Comparison of ENCODE assay signal across 3 cellular contexts in the genomic region with DNA sequence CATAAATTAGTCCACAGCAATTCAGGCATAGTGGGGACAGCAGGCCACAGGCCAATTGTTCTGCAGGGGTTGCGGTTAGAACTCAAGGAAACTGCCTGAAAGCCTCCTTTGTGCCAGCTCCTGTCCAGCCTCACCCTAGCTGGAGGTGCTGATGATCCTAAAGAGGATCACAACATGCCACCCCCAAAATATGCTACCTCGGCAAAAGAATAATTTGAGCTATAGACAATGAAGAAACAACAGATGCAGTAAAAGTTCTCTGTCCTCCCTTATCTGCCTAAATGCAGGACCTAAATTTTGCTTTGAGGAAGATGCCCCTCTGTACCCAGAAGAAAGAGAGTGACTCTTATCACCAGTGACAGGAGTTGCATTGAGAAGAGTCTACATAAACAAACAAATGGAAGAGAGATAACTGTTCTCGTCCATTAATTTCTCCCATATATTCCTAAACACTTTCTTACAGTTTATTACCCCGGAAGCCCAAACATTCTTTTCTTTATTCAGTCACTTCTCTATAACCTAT.
TF ChIP-seq lines count a peak whose summit lies in the region.

No MANE protein-coding gene starts in this region.

TF ChIP-seq in A549, 52 proteins besides CTCF, POLR2A, EP300 and RAD21:
- TF ChIP-seq NFE2L2 (conservative IDR thresholded peaks at IDR 0.05; ENCODE audit: low read length) = no peak
- peak; percentile 85 for TF ChIP-seq MAFK (IDR thresholded peaks at IDR 0.05; ENCODE audit: partially characterized antibody)

TF ChIP-seq in K562, 482 proteins besides CTCF, POLR2A, EP300 and RAD21 (continues in another document):
- TF ChIP-seq POLR2AphosphoS5 (IDR thresholded peaks at IDR 0.05; ENCODE audit: control insufficient read depth, insufficient read depth, low read depth, low read length) = 0 out of 2 replicates have a peak, but pooled peaks have one; percentile 18
- TF ChIP-seq RBM17 (IDR thresholded peaks at IDR 0.05; ENCODE audit: borderline replicate concordance, low read depth, low read length) = no peak
- no peak for TF ChIP-seq CHD2 (IDR thresholded peaks at IDR 0.05; ENCODE audit: low read depth, low read length)
- no peak for TF ChIP-seq RFX7 (CRISPR knock-in tag; IDR thresholded peaks at IDR 0.05)
- peak; percentile 91 for TF ChIP-seq SOX6 (IDR thresholded peaks at IDR 0.05)
- no peak for TF ChIP-seq ZNF408 (CRISPR knock-in tag; IDR thresholded peaks at IDR 0.05; ENCODE audit: low read depth)
- peak; percentile 73 for TF ChIP-seq SMARCA4 (IDR thresholded peaks at IDR 0.05)
- TF ChIP-seq FOXM1 (IDR thresholded peaks at IDR 0.05; ENCODE audit: low read depth) = peak; percentile 35; the same call in 1 of the 2 replicates
- TF ChIP-seq FOXM1 (CRISPR knock-in tag; IDR thresholded peaks at IDR 0.05; ENCODE audit: low read depth) = no peak
- no peak for TF ChIP-seq ATF4 (CRISPR knock-in tag; IDR thresholded peaks at IDR 0.05)
- no peak for TF ChIP-seq PYGO2 (tag; IDR thresholded peaks at IDR 0.05)
- TF ChIP-seq HIVEP1 (CRISPR knock-in tag; IDR thresholded peaks at IDR 0.05) = no peak
- peak in 1 of 2 experiments; percentile 27; a peak in 1 of 4 replicates for TF ChIP-seq RCOR1 (IDR thresholded peaks at IDR 0.05; ENCODE audit: borderline replicate concordance in 1 of 2, low read depth in 2 of 2, low read length in 2 of 2)
- peak; percentile 85 for TF ChIP-seq MTA2 (IDR thresholded peaks at IDR 0.05; ENCODE audit: low read depth)
- no peak for TF ChIP-seq POLR2H (tag; IDR thresholded peaks at IDR 0.05; ENCODE audit: low read depth)
- TF ChIP-seq MCM7 (IDR thresholded peaks at IDR 0.05) = no peak
- no peak for TF ChIP-seq ZNF41 (CRISPR knock-in tag; conservative IDR thresholded peaks at IDR 0.05)
- TF ChIP-seq, protein P1, sequence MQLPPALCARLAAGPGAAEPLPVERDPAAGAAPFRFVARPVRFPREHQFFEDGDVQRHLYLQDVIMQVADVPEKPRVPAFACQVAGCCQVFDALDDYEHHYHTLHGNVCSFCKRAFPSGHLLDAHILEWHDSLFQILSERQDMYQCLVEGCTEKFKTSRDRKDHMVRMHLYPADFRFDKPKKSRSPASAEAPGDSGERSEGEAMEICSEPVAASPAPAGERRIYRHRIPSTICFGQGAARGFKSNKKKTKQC (CRISPR knock-in tag; IDR thresholded peaks at IDR 0.05) = no peak
- TF ChIP-seq MAFG (tag; conservative IDR thresholded peaks at IDR 0.05) = peak; percentile 48; the same call in 1 of the 2 replicates
- no peak for TF ChIP-seq ZNF212 (CRISPR knock-in tag; IDR thresholded peaks at IDR 0.05)
- TF ChIP-seq CTBP1 (IDR thresholded peaks at IDR 0.05; ENCODE audit: borderline replicate concordance) = peak; percentile 47; the same call in 1 of the 2 replicates
- TF ChIP-seq ZBTB49 (CRISPR knock-in tag; IDR thresholded peaks at IDR 0.05; ENCODE audit: borderline replicate concordance) = no peak
- TF ChIP-seq GABPB2 (CRISPR knock-in tag; conservative IDR thresholded peaks at IDR 0.05) = no peak
- no peak for TF ChIP-seq KAT8 (IDR thresholded peaks at IDR 0.05; ENCODE audit: low read depth)
- peak; percentile 62 for TF ChIP-seq ZNF316 (IDR thresholded peaks at IDR 0.05)
- TF ChIP-seq, protein P2, sequence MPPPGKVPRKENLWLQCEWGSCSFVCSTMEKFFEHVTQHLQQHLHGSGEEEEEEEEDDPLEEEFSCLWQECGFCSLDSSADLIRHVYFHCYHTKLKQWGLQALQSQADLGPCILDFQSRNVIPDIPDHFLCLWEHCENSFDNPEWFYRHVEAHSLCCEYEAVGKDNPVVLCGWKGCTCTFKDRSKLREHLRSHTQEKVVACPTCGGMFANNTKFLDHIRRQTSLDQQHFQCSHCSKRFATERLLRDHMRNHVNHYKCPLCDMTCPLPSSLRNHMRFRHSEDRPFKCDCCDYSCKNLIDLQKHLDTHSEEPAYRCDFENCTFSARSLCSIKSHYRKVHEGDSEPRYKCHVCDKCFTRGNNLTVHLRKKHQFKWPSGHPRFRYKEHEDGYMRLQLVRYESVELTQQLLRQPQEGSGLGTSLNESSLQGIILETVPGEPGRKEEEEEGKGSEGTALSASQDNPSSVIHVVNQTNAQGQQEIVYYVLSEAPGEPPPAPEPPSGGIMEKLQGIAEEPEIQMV (tag; conservative IDR thresholded peaks at IDR 0.05; ENCODE audit: low read depth) = no peak
- peak; percentile 65; the same call in 1 of the 2 replicates for TF ChIP-seq GATA2 (CRISPR knock-in tag; IDR thresholded peaks at IDR 0.05)
- TF ChIP-seq ZNF436 (CRISPR knock-in tag; IDR thresholded peaks at IDR 0.05) = no peak
- TF ChIP-seq NRF1 (conservative IDR thresholded peaks at IDR 0.05 in 1 of 2, IDR thresholded peaks at IDR 0.05 in 1 of 2) = no peak
- TF ChIP-seq NUFIP1 (IDR thresholded peaks at IDR 0.05; ENCODE audit: partially characterized antibody) = no peak
- no peak for TF ChIP-seq ZNF699 (CRISPR knock-in tag; IDR thresholded peaks at IDR 0.05; ENCODE audit: insufficient replicate concordance)
- TF ChIP-seq RBM39 (optimal IDR thresholded peaks at IDR 0.05; ENCODE audit: low read depth, low read length) = no peak
- TF ChIP-seq ZKSCAN3 (CRISPR knock-in tag; IDR thresholded peaks at IDR 0.05) = no peak
- no peak for TF ChIP-seq ZNF766 (CRISPR knock-in tag; conservative IDR thresholded peaks at IDR 0.05)

TF ChIP-seq in SK-N-SH, 30 proteins besides CTCF, POLR2A, EP300 and RAD21:
- TF ChIP-seq PBX3 (IDR thresholded peaks at IDR 0.05) (no peak), TEAD4 (IDR thresholded peaks at IDR 0.05; ENCODE audit: borderline replicate concordance, insufficient read depth) (no peak), GABPA (IDR thresholded peaks at IDR 0.05; ENCODE audit: low read depth) (no peak), TAF1 (IDR thresholded peaks at IDR 0.05; ENCODE audit: borderline replicate concordance, low read depth, low read length) (no peak), TCF12 (IDR thresholded peaks at IDR 0.05) (no peak), POLR2AphosphoS5 (IDR thresholded peaks at IDR 0.05; ENCODE audit: low read depth, low read length) (no peak), RCOR1 (IDR thresholded peaks at IDR 0.05; ENCODE audit: low read length) (no peak), JUND (IDR thresholded peaks at IDR 0.05) (no peak), RXRA (IDR thresholded peaks at IDR 0.05; ENCODE audit: borderline replicate concordance, low read depth) (no peak), ELF1 (IDR thresholded peaks at IDR 0.05) (no peak), FOXM1 (IDR thresholded peaks at IDR 0.05; ENCODE audit: low read depth) (no peak), EZH2phosphoT487 (IDR thresholded peaks at IDR 0.05; ENCODE audit: borderline replicate concordance, low read depth) (no peak), YY1 (IDR thresholded peaks at IDR 0.05; ENCODE audit: low read depth) (no peak), RFX5 (IDR thresholded peaks at IDR 0.05; ENCODE audit: low read length) (no peak)
- TF ChIP-seq, protein P3, sequence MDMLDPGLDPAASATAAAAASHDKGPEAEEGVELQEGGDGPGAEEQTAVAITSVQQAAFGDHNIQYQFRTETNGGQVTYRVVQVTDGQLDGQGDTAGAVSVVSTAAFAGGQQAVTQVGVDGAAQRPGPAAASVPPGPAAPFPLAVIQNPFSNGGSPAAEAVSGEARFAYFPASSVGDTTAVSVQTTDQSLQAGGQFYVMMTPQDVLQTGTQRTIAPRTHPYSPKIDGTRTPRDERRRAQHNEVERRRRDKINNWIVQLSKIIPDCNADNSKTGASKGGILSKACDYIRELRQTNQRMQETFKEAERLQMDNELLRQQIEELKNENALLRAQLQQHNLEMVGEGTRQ (IDR thresholded peaks at IDR 0.05; ENCODE audit: borderline replicate concordance, low read depth, low read length) = no peak
- TF ChIP-seq, protein P4, sequence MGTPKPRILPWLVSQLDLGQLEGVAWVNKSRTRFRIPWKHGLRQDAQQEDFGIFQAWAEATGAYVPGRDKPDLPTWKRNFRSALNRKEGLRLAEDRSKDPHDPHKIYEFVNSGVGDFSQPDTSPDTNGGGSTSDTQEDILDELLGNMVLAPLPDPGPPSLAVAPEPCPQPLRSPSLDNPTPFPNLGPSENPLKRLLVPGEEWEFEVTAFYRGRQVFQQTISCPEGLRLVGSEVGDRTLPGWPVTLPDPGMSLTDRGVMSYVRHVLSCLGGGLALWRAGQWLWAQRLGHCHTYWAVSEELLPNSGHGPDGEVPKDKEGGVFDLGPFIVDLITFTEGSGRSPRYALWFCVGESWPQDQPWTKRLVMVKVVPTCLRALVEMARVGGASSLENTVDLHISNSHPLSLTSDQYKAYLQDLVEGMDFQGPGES (IDR thresholded peaks at IDR 0.05; ENCODE audit: low read depth, low read length) = no peak
